15 cellular contexts compared by ENCODE assay signal in genomic region chr12:16112626-16113560, GRCh38.
DNase-seq lines count a peak whose midpoint lies in the region; ATAC-seq and TF ChIP-seq lines count a peak whose summit lies in the region.
"Had no signal": no experiment of that assay in that cellular context is flagged by ENCODE, and none has a peak within 500 bp of the region (broad histone marks: within the 10 kb centered on the region; RNA-seq: fewer than 3 reads in every experiment).

No MANE protein-coding gene starts in this region.

- H3K4me1 ChIP-seq in SJCRH30 = peaks cover 4% of the 10 kb centered on the region; the same call in 1 of the 2 replicates
- H3K4me1 ChIP-seq: ascending aorta had no signal

- peak overlapping the region; percentile 25; the same call in 1 of the 2 replicates for H3K27ac ChIP-seq in SJCRH30
- H3K27ac ChIP-seq: ascending aorta had no signal

- no peaks in the 10 kb centered on the region for H3K4me1 Mint-ChIP-seq in activated CD8-positive, alpha-beta T cell treated with anti-CD3 and anti-CD28 coated beads for 36 hours (ENCODE audit: low read depth)
- no peaks in the 10 kb centered on the region for H3K4me1 Mint-ChIP-seq in activated CD4-positive, alpha-beta T cell treated with anti-CD3 and anti-CD28 coated beads, Interleukin-2, amount 10 ng/mL, durations not matched to agents 7 days and 5 days
- H3K4me1 Mint-ChIP-seq: CD4-positive, CD25-positive, alpha-beta regulatory T cell had no signal

- intact Hi-C loops in activated CD8-positive, alpha-beta T cell treated with anti-CD3 and anti-CD28 coated beads for 36 hours (cut with micrococcal nuclease) = no loop called here

- no peaks in the 10 kb centered on the region for H3K9me3 ChIP-seq in SJCRH30 (replicated peaks)
- H3K9me3 ChIP-seq: ascending aorta had no signal

- H3K27ac Mint-ChIP-seq in activated CD8-positive, alpha-beta T cell treated with anti-CD3 and anti-CD28 coated beads for 36 hours = no peak overlapping the region
- no peak overlapping the region for H3K27ac Mint-ChIP-seq in activated CD4-positive, alpha-beta T cell treated with anti-CD3 and anti-CD28 coated beads, Interleukin-2, amount 10 ng/mL, durations not matched to agents 7 days and 5 days
- H3K27ac Mint-ChIP-seq: CD4-positive, CD25-positive, alpha-beta regulatory T cell; stimulated activated naive CD8-positive, alpha-beta T cell treated with anti-CD3 and anti-CD28 coated beads, Interleukin-15, Interleukin-2, amounts not matched to agents 100 ng/mL and 50 ng/mL, for 24 hours had no signal

- no peak for TF ChIP-seq CTCF in activated CD8-positive, alpha-beta T cell treated with anti-CD3 and anti-CD28 coated beads for 36 hours (IDR thresholded peaks at IDR 0.05)

- ATAC-seq in GM19467 (IDR thresholded peaks at IDR 0.05; ENCODE audit: unreplicated experiment) (no peak), HG03135 (IDR thresholded peaks at IDR 0.05; ENCODE audit: unreplicated experiment) (no peak)
- ATAC-seq in activated CD8-positive, alpha-beta T cell treated with anti-CD3 and anti-CD28 coated beads for 36 hours = no peak
- ATAC-seq: K562, left colon had no signal

- POLR2A ChIA-PET in activated CD8-positive, alpha-beta T cell treated with anti-CD3 and anti-CD28 coated beads for 36 hours (lab: Charles Lee) = no interaction called here
- POLR2A ChIA-PET in activated CD4-positive, alpha-beta T cell treated with anti-CD3 and anti-CD28 coated beads, Interleukin-2, amount 10 ng/mL, durations not matched to agents 7 days and 5 days (lab: Charles Lee) = no interaction called here

- DNase-seq in Daoy (ENCODE audit: low read depth) (peak; percentile 12), NCI-H1417 treated with DMSO at 0.1 percent for 48 hours (lab: John Stamatoyannopoulos, UW) (peak; percentile 30), SJCRH30 (peak; percentile 73 to 88), iPS-NIHi7 (ENCODE audit: extremely low spot score) (peak; percentile 55)
- no peak for DNase-seq in activated CD8-positive, alpha-beta T cell treated with anti-CD3 and anti-CD28 coated beads for 36 hours
- no peak for DNase-seq in activated CD4-positive, alpha-beta T cell treated with anti-CD3 and anti-CD28 coated beads, Interleukin-2, amount 10 ng/mL, durations not matched to agents 7 days and 5 days
- DNase-seq: activated CD8-positive, alpha-beta memory T cell treated with anti-CD3 and anti-CD28 coated beads, Interleukin-2, amount 50 U/mL, for 4 hours; CD4-positive, CD25-positive, alpha-beta regulatory T cell; left colon; stimulated activated CD4-positive, alpha-beta T cell treated with anti-CD3 and anti-CD28 coated beads, Interleukin-1b, Interleukin-23, amount 100 ng/mL, for 48 hours had no signal

- H3K36me3 ChIP-seq in SJCRH30 = no peaks in the 10 kb centered on the region
- H3K36me3 ChIP-seq: ascending aorta had no signal

- peaks cover 3% of the 10 kb centered on the region for H3K9me3 Mint-ChIP-seq in activated CD8-positive, alpha-beta T cell treated with anti-CD3 and anti-CD28 coated beads for 36 hours
- no peaks in the 10 kb centered on the region for H3K9me3 Mint-ChIP-seq in activated CD4-positive, alpha-beta T cell treated with anti-CD3 and anti-CD28 coated beads, Interleukin-2, amount 10 ng/mL, durations not matched to agents 7 days and 5 days
- H3K9me3 Mint-ChIP-seq: stimulated activated naive CD8-positive, alpha-beta T cell treated with anti-CD3 and anti-CD28 coated beads, Interleukin-15, Interleukin-2, amounts not matched to agents 100 ng/mL and 50 ng/mL, for 24 hours had no signal

- CTCF ChIA-PET in activated CD8-positive, alpha-beta T cell treated with anti-CD3 and anti-CD28 coated beads for 36 hours (lab: Charles Lee) = interaction anchor here (1.2 kb wide), 1 partner anchor 10 kb away, joined by 3 read pairs; no protein-coding TSS in a partner anchor
- CTCF ChIA-PET in activated CD4-positive, alpha-beta T cell treated with anti-CD3 and anti-CD28 coated beads, Interleukin-2, amount 10 ng/mL, durations not matched to agents 7 days and 5 days (lab: Charles Lee) = no interaction called here

- H3K4me3 ChIP-seq in SJCRH30 = peak overlapping the region; percentile 36
- H3K4me3 ChIP-seq: ascending aorta, K562 had no signal

- H3K27me3 ChIP-seq in SJCRH30 = no peaks in the 10 kb centered on the region
- H3K27me3 ChIP-seq: ascending aorta had no signal

- no peaks in the 10 kb centered on the region for H3K27me3 Mint-ChIP-seq in activated CD8-positive, alpha-beta T cell treated with anti-CD3 and anti-CD28 coated beads for 36 hours
- H3K27me3 Mint-ChIP-seq in activated CD4-positive, alpha-beta T cell treated with anti-CD3 and anti-CD28 coated beads, Interleukin-2, amount 10 ng/mL, durations not matched to agents 7 days and 5 days = no peaks in the 10 kb centered on the region
- H3K27me3 Mint-ChIP-seq: CD4-positive, CD25-positive, alpha-beta regulatory T cell; stimulated activated naive CD8-positive, alpha-beta T cell treated with anti-CD3 and anti-CD28 coated beads, Interleukin-15, Interleukin-2, amounts not matched to agents 100 ng/mL and 50 ng/mL, for 24 hours had no signal

- H3K4me3 Mint-ChIP-seq in activated CD8-positive, alpha-beta T cell treated with anti-CD3 and anti-CD28 coated beads for 36 hours = no peak overlapping the region
- no peak overlapping the region for H3K4me3 Mint-ChIP-seq in activated CD4-positive, alpha-beta T cell treated with anti-CD3 and anti-CD28 coated beads, Interleukin-2, amount 10 ng/mL, durations not matched to agents 7 days and 5 days
- H3K4me3 Mint-ChIP-seq: CD4-positive, CD25-positive, alpha-beta regulatory T cell; stimulated activated naive CD8-positive, alpha-beta T cell treated with anti-CD3 and anti-CD28 coated beads, Interleukin-15, Interleukin-2, amounts not matched to agents 100 ng/mL and 50 ng/mL, for 24 hours had no signal

- H3K36me3 Mint-ChIP-seq in activated CD8-positive, alpha-beta T cell treated with anti-CD3 and anti-CD28 coated beads for 36 hours (ENCODE audit: low read depth) = no peaks in the 10 kb centered on the region
- no peaks in the 10 kb centered on the region for H3K36me3 Mint-ChIP-seq in activated CD4-positive, alpha-beta T cell treated with anti-CD3 and anti-CD28 coated beads, Interleukin-2, amount 10 ng/mL, durations not matched to agents 7 days and 5 days (ENCODE audit: low read depth)
- H3K36me3 Mint-ChIP-seq: CD4-positive, CD25-positive, alpha-beta regulatory T cell had no signal

Comparison
In these comparisons a context has a peak if more than half of its experiments do, and no peak if none do; other contexts are left out.
1. DNase-seq: peak in Daoy (single experiment), NCI-H1417 treated with DMSO at 0.1 percent for 48 hours (single experiment), SJCRH30 (2 of 2) and iPS-NIHi7 (single experiment); none in activated CD8-positive, alpha-beta T cell treated with anti-CD3 and anti-CD28 coated beads for 36 hours (single experiment) and activated CD4-positive, alpha-beta T cell treated with anti-CD3 and anti-CD28 coated beads, Interleukin-2, amount 10 ng/mL, durations not matched to agents 7 days and 5 days (single experiment).